ENCODE assay signal across 8 cellular contexts in the genomic region with DNA sequence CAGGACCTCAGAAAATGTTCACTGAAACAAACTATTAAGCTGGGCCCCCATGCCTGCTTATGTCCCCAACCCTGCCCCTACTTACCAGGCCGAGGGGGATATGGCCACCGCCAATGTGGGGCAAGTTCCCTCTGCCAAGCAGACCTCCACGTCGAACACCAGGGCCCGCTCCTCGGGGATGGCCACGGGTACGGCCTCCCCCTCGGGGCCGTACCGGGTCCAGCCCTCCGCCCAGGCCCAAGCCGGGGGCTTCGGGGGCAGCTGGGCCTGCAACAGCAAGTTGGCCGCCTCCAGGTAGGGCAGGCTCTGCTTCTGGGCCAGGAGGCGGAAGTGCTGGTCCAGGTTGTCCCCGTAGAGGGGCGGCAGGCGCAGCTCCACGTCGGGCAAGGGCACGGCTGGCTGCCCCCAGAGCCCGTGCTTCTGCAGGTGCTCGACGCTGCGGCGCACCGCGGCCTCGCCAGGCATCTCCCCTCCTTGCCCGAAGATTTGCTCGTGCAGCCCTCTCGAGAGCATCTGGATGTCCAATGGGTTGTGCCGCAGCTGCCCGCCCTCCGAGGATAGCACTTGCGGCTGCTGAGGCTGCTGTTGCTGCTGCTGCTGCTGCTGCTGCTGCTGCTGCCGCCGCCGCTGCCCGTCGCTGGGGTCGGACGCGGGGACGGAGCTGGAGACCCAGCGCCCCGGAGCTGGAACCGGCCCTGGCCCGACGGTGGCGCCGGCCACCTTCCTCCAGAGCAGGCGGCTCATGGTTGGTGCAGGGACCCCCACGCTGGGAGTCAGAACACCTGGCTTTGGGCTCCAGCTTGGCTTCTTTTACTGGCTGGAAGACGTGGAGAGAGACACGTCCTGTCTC. TPM values are rescaled to one million over a fixed set of nuclear protein-coding genes. Genes with fewer than 3 reads are reported as not detected.
DNase-seq lines count a peak whose midpoint lies in the region; ATAC-seq and TF ChIP-seq lines count a peak whose summit lies in the region.

No MANE protein-coding gene starts in this region.

- H3K27ac ChIP-seq in GM23338 (ENCODE audit: low read depth) (no peak overlapping the region), gastroesophageal sphincter (peak overlapping the region in 2 of 4 donors; percentile 95 to 97)

- no peak overlapping the region for H3K27ac Mint-ChIP-seq in GM23338
- no peak overlapping the region for H3K27ac Mint-ChIP-seq in T-cell

- H3K27me3 ChIP-seq in GM23338 (ENCODE audit: insufficient read depth) (peaks cover 9% of the 10 kb centered on the region), gastroesophageal sphincter (no peaks in the 10 kb centered on the region)

- H3K9me3 Mint-ChIP-seq in GM23338 (peaks cover 5% of the 10 kb centered on the region), T-cell (no peaks in the 10 kb centered on the region)

- TF ChIP-seq CTCF in GM23338 (conservative IDR thresholded peaks at IDR 0.05; ENCODE audit: low read depth in 2 of 2): no peak; a peak in 1 of 4 replicates
- no peak for TF ChIP-seq CTCF in gastroesophageal sphincter (IDR thresholded peaks at IDR 0.05)

- peaks cover 23% of the 10 kb centered on the region for H4K20me1 ChIP-seq in GM23338 (replicated peaks; ENCODE audit: insufficient read depth)

- H3K4me1 Mint-ChIP-seq in GM23338 (peaks cover 22% of the 10 kb centered on the region), T-cell (peaks cover 54 to 59% (median 55%) of the 10 kb centered on the region in 3 donors)

- no peaks in the 10 kb centered on the region for H3K9me2 ChIP-seq in GM23338 (ENCODE audit: insufficient read depth)

- H3K27me3 Mint-ChIP-seq in GM23338 (ENCODE audit: insufficient read depth, low read depth, poor library complexity) (peaks cover 24% of the 10 kb centered on the region), T-cell (peaks cover 4 to 5% of the 10 kb centered on the region in 2 donors)

- peaks cover 13% of the 10 kb centered on the region; the same call in 1 of the 2 replicates for H3K4me1 ChIP-seq in GM23338 (ENCODE audit: insufficient read depth)
- H3K4me1 ChIP-seq in gastroesophageal sphincter: peaks cover 14 to 71% (median 33%) of the 10 kb centered on the region in 3 donors

- TF ChIP-seq EP300 in gastroesophageal sphincter (IDR thresholded peaks at IDR 0.05): no peak

- peaks cover 32% of the 10 kb centered on the region for H3K79me2 ChIP-seq in GM23338 (replicated peaks; ENCODE audit: insufficient read depth)

- peak; percentile 2 for ATAC-seq in GM23338
- no peak for ATAC-seq in T-cell (replicated peaks in 1 of 4)
- ATAC-seq in gastroesophageal sphincter: no peak
- no peak for ATAC-seq in GM21367 (IDR thresholded peaks at IDR 0.05; ENCODE audit: unreplicated experiment)
- ATAC-seq in HG02840 (IDR thresholded peaks at IDR 0.05; ENCODE audit: low FRiP score, unreplicated experiment): no peak

- H3F3A ChIP-seq in GM23338 (replicated peaks; ENCODE audit: low read depth): 0 out of 2 replicates have a peak, but pooled peaks cover 3% of the 10 kb centered on the region

- POLR2A ChIA-PET in T-cell (lab: Charles Lee): interaction anchor here in 1 of 2 donors (0.6 kb wide), 1 partner anchor 30 kb away, joined by 6 read pairs; no protein-coding TSS in a partner anchor

- peaks cover 46% of the 10 kb centered on the region for H3K36me3 Mint-ChIP-seq in GM23338 (ENCODE audit: low read depth)
- H3K36me3 Mint-ChIP-seq in T-cell: peaks cover 36% of the 10 kb centered on the region

- DNase-seq in GM23338 (ENCODE audit: low spot score) (peak; percentile 44), T-cell (no peak), skeletal muscle cell (ENCODE audit: low read depth) (no peak), putamen (ENCODE audit: low spot score) (no peak)
- DNase-seq in stimulated activated CD4-positive, alpha-beta T cell treated with anti-CD3 and anti-CD28 coated beads, Interleukin-2, amount 100 ng/mL, for 24 hours: no peak

- TF ChIP-seq POLR2A in gastroesophageal sphincter (IDR thresholded peaks at IDR 0.05): no peak

- no peaks in the 10 kb centered on the region for H3K9me3 ChIP-seq in gastroesophageal sphincter

- CTCF ChIA-PET in T-cell (lab: Charles Lee): interaction anchor here (0.5 to 1.0 kb wide), 4 partner anchors 26 to 245 kb away, joined by 3 to 8 read pairs (median 6); partner anchors contain the start of gene ABHD2 (in 1 of the 2)

- 0 to 67% methylated on average over 1 to 8 of the region's 57 CpGs for WGBS in gastroesophageal sphincter (ENCODE audit: low coverage in 1 of 2), 2 donors

- no peak overlapping the region for H2AFZ ChIP-seq in GM23338

- peak overlapping the region; percentile 96 for H3K4me2 ChIP-seq in GM23338

- H3K4me3 ChIP-seq in GM23338: peak overlapping the region; percentile 94
- peak overlapping the region; percentile 56 to 96 for H3K4me3 ChIP-seq in gastroesophageal sphincter
- H3K4me3 ChIP-seq in skeletal muscle cell (ENCODE audit: low read depth, low read length): peak overlapping the region; percentile 71

- H3K4me3 Mint-ChIP-seq in GM23338 (peak overlapping the region; percentile 79), T-cell (peak overlapping the region; percentile 75 to 95 (median 78))

- H3K36me3 ChIP-seq in GM23338 (ENCODE audit: insufficient read depth): peaks cover 32% of the 10 kb centered on the region
- H3K36me3 ChIP-seq in gastroesophageal sphincter: peaks cover 0 to 54% of the 10 kb centered on the region in 2 donors

TF ChIP-seq in GM23338, 12 proteins besides CTCF, POLR2A, EP300 and RAD21 (continues in another document):
- no peak for TF ChIP-seq ZNF331 (CRISPR knock-in tag; IDR thresholded peaks at IDR 0.05; ENCODE audit: low read depth)
- no peak for TF ChIP-seq CREB1 (CRISPR knock-in tag; IDR thresholded peaks at IDR 0.05; ENCODE audit: low read depth)
- TF ChIP-seq, protein P1, sequence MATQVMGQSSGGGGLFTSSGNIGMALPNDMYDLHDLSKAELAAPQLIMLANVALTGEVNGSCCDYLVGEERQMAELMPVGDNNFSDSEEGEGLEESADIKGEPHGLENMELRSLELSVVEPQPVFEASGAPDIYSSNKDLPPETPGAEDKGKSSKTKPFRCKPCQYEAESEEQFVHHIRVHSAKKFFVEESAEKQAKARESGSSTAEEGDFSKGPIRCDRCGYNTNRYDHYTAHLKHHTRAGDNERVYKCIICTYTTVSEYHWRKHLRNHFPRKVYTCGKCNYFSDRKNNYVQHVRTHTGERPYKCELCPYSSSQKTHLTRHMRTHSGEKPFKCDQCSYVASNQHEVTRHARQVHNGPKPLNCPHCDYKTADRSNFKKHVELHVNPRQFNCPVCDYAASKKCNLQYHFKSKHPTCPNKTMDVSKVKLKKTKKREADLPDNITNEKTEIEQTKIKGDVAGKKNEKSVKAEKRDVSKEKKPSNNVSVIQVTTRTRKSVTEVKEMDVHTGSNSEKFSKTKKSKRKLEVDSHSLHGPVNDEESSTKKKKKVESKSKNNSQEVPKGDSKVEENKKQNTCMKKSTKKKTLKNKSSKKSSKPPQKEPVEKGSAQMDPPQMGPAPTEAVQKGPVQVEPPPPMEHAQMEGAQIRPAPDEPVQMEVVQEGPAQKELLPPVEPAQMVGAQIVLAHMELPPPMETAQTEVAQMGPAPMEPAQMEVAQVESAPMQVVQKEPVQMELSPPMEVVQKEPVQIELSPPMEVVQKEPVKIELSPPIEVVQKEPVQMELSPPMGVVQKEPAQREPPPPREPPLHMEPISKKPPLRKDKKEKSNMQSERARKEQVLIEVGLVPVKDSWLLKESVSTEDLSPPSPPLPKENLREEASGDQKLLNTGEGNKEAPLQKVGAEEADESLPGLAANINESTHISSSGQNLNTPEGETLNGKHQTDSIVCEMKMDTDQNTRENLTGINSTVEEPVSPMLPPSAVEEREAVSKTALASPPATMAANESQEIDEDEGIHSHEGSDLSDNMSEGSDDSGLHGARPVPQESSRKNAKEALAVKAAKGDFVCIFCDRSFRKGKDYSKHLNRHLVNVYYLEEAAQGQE (IDR thresholded peaks at IDR 0.05; ENCODE audit: unreplicated experiment): no peak
- no peak for TF ChIP-seq JUNB (IDR thresholded peaks at IDR 0.05; ENCODE audit: unreplicated experiment)

RNA-seq across cellular contexts. Expression of gene POLG, which starts 1.4 kb away (rescaled TPM):
- 70.2 and 74.1 TPM in 2 replicates for total RNA-seq in GM23338 (2014; rRNA removed; shearing (Covaris generic))
- 28.8 and 29.0 TPM in 2 replicates for polyA plus RNA-seq in GM23338 (2016; fragmentation: Nextera tagmentation; extraction: Ambion mirVana)
- total RNA-seq in T-cell: 100 to 1,000 TPM; 136 to 171 (median 165) TPM
- total RNA-seq in gastroesophageal sphincter: 10 to 100 TPM; 40.5 to 57.3 (median 49.2) TPM
